In the genomic region with DNA sequence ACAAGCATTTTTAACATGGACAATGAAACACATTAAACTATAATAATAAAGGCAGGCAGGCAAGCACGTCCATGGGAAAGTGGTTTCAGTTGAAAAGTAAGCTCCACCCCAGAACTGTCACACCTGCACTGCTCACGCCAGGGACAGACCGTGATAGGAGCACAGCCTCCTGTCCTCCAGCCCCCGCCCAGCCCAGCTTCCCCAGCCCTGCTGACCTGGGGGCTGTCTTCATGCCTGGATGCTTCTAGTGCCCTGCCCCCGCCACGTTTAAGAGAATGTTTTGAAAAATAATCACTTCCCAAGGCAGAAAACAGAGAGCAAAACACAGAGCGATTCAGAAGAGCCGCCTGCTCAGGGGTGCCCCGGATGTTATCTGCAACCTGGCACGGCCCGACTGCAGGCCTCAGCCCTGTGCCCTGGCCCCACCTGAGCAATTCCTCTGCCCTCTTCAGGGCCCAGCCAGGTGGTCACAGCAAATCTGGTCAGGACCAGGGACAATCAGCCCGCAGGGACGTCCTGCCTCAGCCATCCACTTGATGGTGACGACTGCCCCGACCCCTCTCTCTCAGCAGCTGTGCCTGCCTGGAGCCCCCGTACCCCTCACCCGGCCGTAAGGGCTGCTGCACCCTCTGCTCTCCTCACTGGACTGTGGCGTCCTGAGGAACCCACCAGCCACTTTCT, we compare ENCODE assay signal across 14 cellular contexts. TPM values are rescaled to one million over a fixed set of nuclear protein-coding genes. Genes with fewer than 3 reads are reported as not detected.
DNase-seq lines count a peak whose midpoint lies in the region; ATAC-seq and TF ChIP-seq lines count a peak whose summit lies in the region.
"Had no signal": no experiment of that assay in that cellular context is flagged by ENCODE, and none has a peak within 500 bp of the region (broad histone marks: within the 10 kb centered on the region; RNA-seq: fewer than 3 reads in every experiment).

No MANE protein-coding gene starts in this region.

- no peaks in the 10 kb centered on the region for H3K4me1 Mint-ChIP-seq in CD8-positive, alpha-beta memory T cell

- no peak overlapping the region for H3K27ac ChIP-seq in osteoblast (ENCODE audit: low read depth, low read length)
- H3K27ac ChIP-seq in CD8-positive, alpha-beta memory T cell (ENCODE audit: low read depth, low read length), result no peak overlapping the region
- H3K27ac ChIP-seq: skin epidermis had no signal

- H3K27ac Mint-ChIP-seq in CD8-positive, alpha-beta memory T cell, result no peak overlapping the region

- ATAC-seq in HG03342 (IDR thresholded peaks at IDR 0.05; ENCODE audit: unreplicated experiment), result no peak

- H3K4me3 ChIP-seq in osteoblast (ENCODE audit: insufficient read depth, low read length), result no peak overlapping the region
- H3K4me3 ChIP-seq in CD8-positive, alpha-beta memory T cell (ENCODE audit: low read length), result no peak overlapping the region
- H3K4me3 ChIP-seq: lung, skin epidermis had no signal

- in situ Hi-C loops in GM13976 (cut with MboI; ENCODE audit: low sequenced_read_pairs, unreplicated experiment), result no loop called here

- CTCF ChIA-PET in CD8-positive, alpha-beta memory T cell (lab: Charles Lee), result no interaction called here

- no peak overlapping the region for H2AFZ ChIP-seq in osteoblast (ENCODE audit: low read length)

- H3K36me3 Mint-ChIP-seq in CD8-positive, alpha-beta memory T cell, result peaks cover 0 to 11% (median 6%) of the 10 kb centered on the region in 3 donors

- DNase-seq in GM13976 (ENCODE audit: low spot score) (peak; percentile 17), NCI-H510A (lab: John Stamatoyannopoulos, UW) (peak; percentile 55), ecto neural progenitor cell (ENCODE audit: low spot score) (peak; percentile 42), osteoblast (ENCODE audit: insufficient read length, low spot score, missing footprints) (peak; percentile 55), foreskin melanocyte (no peak), T-helper 1 cell (no peak)
- no peak for DNase-seq in CD8-positive, alpha-beta memory T cell
- DNase-seq: activated gamma-delta T cell treated with Interleukin-2 at 50 U/mL for 16 hours, C1 segment of cervical spinal cord, DND-41, NCI-H2171 had no signal

- H3K4me1 ChIP-seq in osteoblast (ENCODE audit: insufficient read depth, low read length), result peaks cover 13% of the 10 kb centered on the region
- no peaks in the 10 kb centered on the region for H3K4me1 ChIP-seq in CD8-positive, alpha-beta memory T cell (ENCODE audit: insufficient read depth, low read length)

- no peaks in the 10 kb centered on the region for H3K27me3 ChIP-seq in osteoblast (ENCODE audit: insufficient read depth, low read length)
- H3K27me3 ChIP-seq in CD8-positive, alpha-beta memory T cell (ENCODE audit: insufficient read depth, low read length, poor library complexity, severe bottlenecking), result no peaks in the 10 kb centered on the region

- H3K9me3 Mint-ChIP-seq in CD8-positive, alpha-beta memory T cell, result no peaks in the 10 kb centered on the region

- TF ChIP-seq CTCF in GM13976 (IDR thresholded peaks at IDR 0.05; ENCODE audit: borderline replicate concordance, control extremely low read depth, extremely low read depth, insufficient read depth, missing control alignments), result no peak
- no peak for TF ChIP-seq CTCF in osteoblast (IDR thresholded peaks at IDR 0.05; ENCODE audit: extremely low read depth, low read depth, low read length)

- no peaks in the 10 kb centered on the region for H3K27me3 Mint-ChIP-seq in CD8-positive, alpha-beta memory T cell

- no peaks in the 10 kb centered on the region for H3K79me2 ChIP-seq in osteoblast (ENCODE audit: insufficient read depth, low read length)

- H3K4me3 Mint-ChIP-seq in CD8-positive, alpha-beta memory T cell, result no peak overlapping the region

- POLR2A ChIA-PET in CD8-positive, alpha-beta memory T cell (lab: Charles Lee), result no interaction called here

- no peaks in the 10 kb centered on the region for H3K36me3 ChIP-seq in osteoblast (ENCODE audit: insufficient read depth, low read length)
- H3K36me3 ChIP-seq in CD8-positive, alpha-beta memory T cell (ENCODE audit: insufficient read depth, low read length), result no peaks in the 10 kb centered on the region

- H3K9me3 ChIP-seq in osteoblast (ENCODE audit: low read depth, low read length), result no peaks in the 10 kb centered on the region
- no peaks in the 10 kb centered on the region for H3K9me3 ChIP-seq in CD8-positive, alpha-beta memory T cell (ENCODE audit: low read length)

- H3K4me2 ChIP-seq in osteoblast (ENCODE audit: insufficient read depth, low read length), result no peak overlapping the region

- H4K20me1 ChIP-seq in osteoblast (ENCODE audit: insufficient read depth, low read length), result no peaks in the 10 kb centered on the region

RNA-seq across cellular contexts. Expression of a gene that starts 30.4 kb away (rescaled TPM):
- 51.3 and 55.4 TPM in 2 replicates for total RNA-seq in osteoblast
- total RNA-seq in CD8-positive, alpha-beta memory T cell, result 10 to 100 TPM; 33.0 to 35.3 TPM
- 24.1 TPM for polyA plus RNA-seq in CD8-positive, alpha-beta memory T cell

Comparison
In these comparisons a context has a peak if more than half of its experiments do, and no peak if none do; other contexts are left out.
1. DNase-seq: peak in GM13976 (single experiment), NCI-H510A (single experiment), ecto neural progenitor cell (single experiment) and osteoblast (single experiment); none in foreskin melanocyte (single experiment), CD8-positive, alpha-beta memory T cell (0 of 5) and T-helper 1 cell (0 of 5).